ENCODE assay signal across 1 cellular context in the genomic region with DNA sequence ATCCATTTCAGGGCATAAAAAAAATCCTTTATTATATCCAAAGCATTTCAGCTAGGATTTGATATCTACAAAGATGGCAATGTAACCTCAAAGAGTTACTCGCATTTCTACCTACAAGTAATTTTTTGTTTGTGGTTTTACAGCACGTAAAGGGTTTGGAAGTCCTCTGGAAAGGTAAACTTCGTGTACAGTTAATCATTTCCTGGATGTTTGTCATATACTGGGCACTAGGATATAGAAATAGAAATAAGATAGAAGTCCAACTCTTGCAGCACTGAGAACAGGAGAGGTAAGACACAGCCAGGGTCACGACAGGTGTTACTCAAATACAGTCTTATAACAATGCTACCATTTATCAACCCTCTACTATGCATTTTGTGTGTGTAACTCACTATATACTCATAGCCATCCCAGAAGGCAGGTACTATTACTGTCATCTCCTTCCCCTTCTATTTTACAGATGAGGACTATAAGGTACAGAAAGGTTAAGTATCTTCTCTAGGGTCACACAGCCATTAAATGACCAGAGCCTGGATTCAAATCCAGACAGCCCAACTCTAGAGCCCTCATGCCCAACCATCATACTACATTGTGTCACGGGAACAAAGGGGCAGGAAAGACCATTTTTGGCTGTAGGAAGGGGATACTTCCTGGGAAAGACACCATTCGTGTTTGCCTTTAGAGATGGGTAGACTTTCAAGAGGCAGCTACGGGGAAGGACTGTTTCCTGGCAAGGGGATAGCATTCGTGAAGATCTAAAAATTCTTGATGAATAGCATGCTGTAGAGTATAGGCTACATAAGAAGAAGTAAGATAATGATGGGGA.
TF ChIP-seq lines count a peak whose summit lies in the region.

No MANE protein-coding gene starts in this region.

TF ChIP-seq in HepG2, 621 proteins besides CTCF, POLR2A, EP300 and RAD21 (continues in another document):
- TF ChIP-seq ZNF264 (CRISPR knock-in tag; IDR thresholded peaks at IDR 0.05) (no peak), MXD4 (CRISPR knock-in tag; IDR thresholded peaks at IDR 0.05) (no peak), GABPB1 (CRISPR knock-in tag; IDR thresholded peaks at IDR 0.05) (no peak), KDM4B (CRISPR knock-in tag; IDR thresholded peaks at IDR 0.05) (no peak), SOX5 (CRISPR knock-in tag; IDR thresholded peaks at IDR 0.05; ENCODE audit: borderline replicate concordance) (peak; percentile 34; the same call in 1 of the 2 replicates), AKAP8 (CRISPR knock-in tag; IDR thresholded peaks at IDR 0.05) (no peak), ZNF570 (CRISPR knock-in tag; IDR thresholded peaks at IDR 0.05; ENCODE audit: borderline replicate concordance) (no peak), CHD4 (IDR thresholded peaks at IDR 0.05; ENCODE audit: borderline replicate concordance, low read length) (0 out of 2 replicates have a peak, but pooled peaks have one; percentile 61), RXRB (CRISPR knock-in tag; IDR thresholded peaks at IDR 0.05; ENCODE audit: borderline replicate concordance) (peak; percentile 28; the same call in 1 of the 2 replicates), ZNF660 (CRISPR knock-in tag; IDR thresholded peaks at IDR 0.05; ENCODE audit: borderline replicate concordance, low read depth) (no peak), ZFP36L2 (CRISPR knock-in tag; IDR thresholded peaks at IDR 0.05) (no peak), SRF (IDR thresholded peaks at IDR 0.05; ENCODE audit: low read depth, low read length) (peak; percentile 81), FOXP1 (IDR thresholded peaks at IDR 0.05) (no peak), FOXP1 (CRISPR knock-in tag; IDR thresholded peaks at IDR 0.05) (peak; percentile 48; the same call in 1 of the 2 replicates), HOXA9 (CRISPR knock-in tag; IDR thresholded peaks at IDR 0.05; ENCODE audit: borderline replicate concordance) (no peak), REPIN1 (CRISPR knock-in tag; IDR thresholded peaks at IDR 0.05; ENCODE audit: borderline replicate concordance, low read depth) (peak; percentile 26; the same call in 1 of the 2 replicates), CAMTA2 (CRISPR knock-in tag; IDR thresholded peaks at IDR 0.05; ENCODE audit: borderline replicate concordance) (no peak), MTF2 (CRISPR knock-in tag; IDR thresholded peaks at IDR 0.05; ENCODE audit: borderline replicate concordance) (no peak), ATAD3A (CRISPR knock-in tag; IDR thresholded peaks at IDR 0.05) (no peak), PCBP1 (IDR thresholded peaks at IDR 0.05; ENCODE audit: borderline replicate concordance, low read depth, low read length) (no peak), ZMYM3 (CRISPR knock-in tag; IDR thresholded peaks at IDR 0.05) (peak; percentile 88), CEBPG (CRISPR knock-in tag; IDR thresholded peaks at IDR 0.05) (0 out of 2 replicates have a peak, but pooled peaks have one; percentile 12), ZNF33A (CRISPR knock-in tag; IDR thresholded peaks at IDR 0.05; ENCODE audit: borderline replicate concordance) (no peak), ELF3 (CRISPR knock-in tag; IDR thresholded peaks at IDR 0.05) (peak; percentile 58), TEAD3 (CRISPR knock-in tag; optimal IDR thresholded peaks at IDR 0.05; ENCODE audit: borderline replicate concordance) (peak; percentile 16), ZNF792 (CRISPR knock-in tag; IDR thresholded peaks at IDR 0.05) (0 out of 2 replicates have a peak, but pooled peaks have one; percentile 49), ZNF674 (CRISPR knock-in tag; IDR thresholded peaks at IDR 0.05; ENCODE audit: low read depth) (no peak), ZNF7 (CRISPR knock-in tag; IDR thresholded peaks at IDR 0.05) (no peak), ZNF768 (CRISPR knock-in tag; IDR thresholded peaks at IDR 0.05) (peak; percentile 71; the same call in 1 of the 2 replicates), KIAA2018 (CRISPR knock-in tag; IDR thresholded peaks at IDR 0.05; ENCODE audit: borderline replicate concordance) (no peak), ZNF362 (CRISPR knock-in tag; IDR thresholded peaks at IDR 0.05; ENCODE audit: borderline replicate concordance) (no peak), GATAD2A (CRISPR knock-in tag; IDR thresholded peaks at IDR 0.05) (peak; percentile 53; the same call in 1 of the 2 replicates), NCOA2 (CRISPR knock-in tag; IDR thresholded peaks at IDR 0.05) (peak; percentile 32; the same call in 1 of the 2 replicates)
- TF ChIP-seq, protein P1, sequence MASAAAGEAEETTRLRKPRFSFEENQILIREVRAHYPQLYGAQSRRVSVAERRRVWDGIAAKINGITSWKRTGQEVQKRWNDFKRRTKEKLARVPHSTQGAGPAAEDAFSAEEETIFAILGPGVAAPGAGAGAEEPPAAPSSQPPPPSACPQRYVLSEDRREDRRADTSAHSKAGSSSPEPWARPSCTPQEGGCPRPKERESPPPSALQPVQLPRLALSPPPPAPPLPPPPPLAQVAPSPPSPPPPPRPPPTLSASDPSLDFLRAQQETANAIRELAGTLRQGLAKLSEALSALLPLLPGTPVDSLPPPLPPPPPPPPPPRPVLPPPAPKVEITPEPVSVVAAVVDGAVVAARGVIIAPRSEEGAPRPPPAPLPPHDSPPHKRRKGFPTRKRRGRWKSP (CRISPR knock-in tag; IDR thresholded peaks at IDR 0.05), result no peak
- TF ChIP-seq, protein P2, sequence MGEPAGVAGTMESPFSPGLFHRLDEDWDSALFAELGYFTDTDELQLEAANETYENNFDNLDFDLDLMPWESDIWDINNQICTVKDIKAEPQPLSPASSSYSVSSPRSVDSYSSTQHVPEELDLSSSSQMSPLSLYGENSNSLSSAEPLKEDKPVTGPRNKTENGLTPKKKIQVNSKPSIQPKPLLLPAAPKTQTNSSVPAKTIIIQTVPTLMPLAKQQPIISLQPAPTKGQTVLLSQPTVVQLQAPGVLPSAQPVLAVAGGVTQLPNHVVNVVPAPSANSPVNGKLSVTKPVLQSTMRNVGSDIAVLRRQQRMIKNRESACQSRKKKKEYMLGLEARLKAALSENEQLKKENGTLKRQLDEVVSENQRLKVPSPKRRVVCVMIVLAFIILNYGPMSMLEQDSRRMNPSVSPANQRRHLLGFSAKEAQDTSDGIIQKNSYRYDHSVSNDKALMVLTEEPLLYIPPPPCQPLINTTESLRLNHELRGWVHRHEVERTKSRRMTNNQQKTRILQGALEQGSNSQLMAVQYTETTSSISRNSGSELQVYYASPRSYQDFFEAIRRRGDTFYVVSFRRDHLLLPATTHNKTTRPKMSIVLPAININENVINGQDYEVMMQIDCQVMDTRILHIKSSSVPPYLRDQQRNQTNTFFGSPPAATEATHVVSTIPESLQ (CRISPR knock-in tag; conservative IDR thresholded peaks at IDR 0.05), result no peak
- TF ChIP-seq, protein P3, sequence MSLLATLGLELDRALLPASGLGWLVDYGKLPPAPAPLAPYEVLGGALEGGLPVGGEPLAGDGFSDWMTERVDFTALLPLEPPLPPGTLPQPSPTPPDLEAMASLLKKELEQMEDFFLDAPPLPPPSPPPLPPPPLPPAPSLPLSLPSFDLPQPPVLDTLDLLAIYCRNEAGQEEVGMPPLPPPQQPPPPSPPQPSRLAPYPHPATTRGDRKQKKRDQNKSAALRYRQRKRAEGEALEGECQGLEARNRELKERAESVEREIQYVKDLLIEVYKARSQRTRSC (CRISPR knock-in tag; IDR thresholded peaks at IDR 0.05; ENCODE audit: low read depth), result no peak
- TF ChIP-seq, protein P4, sequence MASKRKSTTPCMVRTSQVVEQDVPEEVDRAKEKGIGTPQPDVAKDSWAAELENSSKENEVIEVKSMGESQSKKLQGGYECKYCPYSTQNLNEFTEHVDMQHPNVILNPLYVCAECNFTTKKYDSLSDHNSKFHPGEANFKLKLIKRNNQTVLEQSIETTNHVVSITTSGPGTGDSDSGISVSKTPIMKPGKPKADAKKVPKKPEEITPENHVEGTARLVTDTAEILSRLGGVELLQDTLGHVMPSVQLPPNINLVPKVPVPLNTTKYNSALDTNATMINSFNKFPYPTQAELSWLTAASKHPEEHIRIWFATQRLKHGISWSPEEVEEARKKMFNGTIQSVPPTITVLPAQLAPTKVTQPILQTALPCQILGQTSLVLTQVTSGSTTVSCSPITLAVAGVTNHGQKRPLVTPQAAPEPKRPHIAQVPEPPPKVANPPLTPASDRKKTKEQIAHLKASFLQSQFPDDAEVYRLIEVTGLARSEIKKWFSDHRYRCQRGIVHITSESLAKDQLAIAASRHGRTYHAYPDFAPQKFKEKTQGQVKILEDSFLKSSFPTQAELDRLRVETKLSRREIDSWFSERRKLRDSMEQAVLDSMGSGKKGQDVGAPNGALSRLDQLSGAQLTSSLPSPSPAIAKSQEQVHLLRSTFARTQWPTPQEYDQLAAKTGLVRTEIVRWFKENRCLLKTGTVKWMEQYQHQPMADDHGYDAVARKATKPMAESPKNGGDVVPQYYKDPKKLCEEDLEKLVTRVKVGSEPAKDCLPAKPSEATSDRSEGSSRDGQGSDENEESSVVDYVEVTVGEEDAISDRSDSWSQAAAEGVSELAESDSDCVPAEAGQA (IDR thresholded peaks at IDR 0.05; ENCODE audit: low read depth), result no peak
- TF ChIP-seq, protein P4 (CRISPR knock-in tag; IDR thresholded peaks at IDR 0.05; ENCODE audit: borderline replicate concordance), result no peak
- TF ChIP-seq, protein P5, sequence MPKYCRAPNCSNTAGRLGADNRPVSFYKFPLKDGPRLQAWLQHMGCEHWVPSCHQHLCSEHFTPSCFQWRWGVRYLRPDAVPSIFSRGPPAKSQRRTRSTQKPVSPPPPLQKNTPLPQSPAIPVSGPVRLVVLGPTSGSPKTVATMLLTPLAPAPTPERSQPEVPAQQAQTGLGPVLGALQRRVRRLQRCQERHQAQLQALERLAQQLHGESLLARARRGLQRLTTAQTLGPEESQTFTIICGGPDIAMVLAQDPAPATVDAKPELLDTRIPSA (CRISPR knock-in tag; IDR thresholded peaks at IDR 0.05; ENCODE audit: borderline replicate concordance), result no peak
